ENCODE assay signal across 11 cellular contexts in the genomic region with DNA sequence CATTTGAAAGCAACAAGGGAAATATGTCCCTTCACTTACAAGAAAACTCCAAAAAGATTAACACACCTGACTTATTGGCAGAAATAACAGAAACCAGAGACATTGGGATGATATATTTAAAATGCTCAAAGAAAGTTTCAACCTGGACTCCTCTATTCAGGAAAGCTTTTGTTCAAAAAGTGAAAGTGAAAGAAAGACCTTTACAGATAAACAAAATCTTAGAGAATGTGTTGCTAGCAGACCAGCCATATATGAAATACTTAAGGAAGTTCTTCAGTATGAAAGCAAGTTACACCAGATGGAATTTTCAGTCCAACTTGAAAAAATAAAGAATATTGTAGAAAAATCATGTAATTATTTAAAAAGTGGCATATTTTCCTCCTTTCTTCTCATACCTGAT.
A peak's percentile ranks its signal among the peaks of the same experiment; 100 is the strongest.
DNase-seq lines count a peak whose midpoint lies in the region; ATAC-seq, FAIRE-seq and TF ChIP-seq lines count a peak whose summit lies in the region.
"Had no signal": no experiment of that assay in that cellular context is flagged by ENCODE, and none has a peak within 500 bp of the region (broad histone marks: within the 10 kb centered on the region; RNA-seq: fewer than 3 reads in every experiment).

No MANE protein-coding gene starts in this region.

- peak overlapping the region; percentile 88 for H3K4me3 Mint-ChIP-seq in HFFc6

- no peaks in the 10 kb centered on the region; the same call in 1 of the 2 replicates for H3K27me3 Mint-ChIP-seq in HFFc6 (ENCODE audit: insufficient read depth)

- 0 out of 2 replicates have a peak overlapping the region, but pooled peaks have one; percentile 20 for H3K27ac ChIP-seq in SJSA1
- H3K27ac ChIP-seq: colonic mucosa, pancreas had no signal

- TF ChIP-seq CTCF in HFFc6 (IDR thresholded peaks at IDR 0.05): no peak
- no peak for TF ChIP-seq CTCF in foreskin fibroblast (IDR thresholded peaks at IDR 0.05; ENCODE audit: low read depth, low read length)

- H3K9me3 Mint-ChIP-seq in HFFc6: peaks cover 21% of the 10 kb centered on the region

- no peaks in the 10 kb centered on the region for H3K36me3 ChIP-seq in SJSA1
- H3K36me3 ChIP-seq: colonic mucosa, pancreas had no signal

- peak; percentile 35 for DNase-seq in ELR (ENCODE audit: low read depth)
- no peak for DNase-seq in HFFc6
- peak in 1 of 2 experiments; percentile 15 for DNase-seq in SJSA1 (ENCODE audit: low read depth in 1 of 2, low spot score in 2 of 2)
- DNase-seq in left lobe of liver (ENCODE audit: low spot score): no peak
- DNase-seq in mucosa of gallbladder (ENCODE audit: low spot score): no peak
- no peak for DNase-seq in GM19239 (ENCODE audit: insufficient read length, low spot score)
- no peak for DNase-seq in foreskin fibroblast
- DNase-seq in NCI-H1930 (lab: John Stamatoyannopoulos, UW): no peak
- DNase-seq: colonic mucosa, NCI-H1436 treated with DMSO at 0.1 percent for 48 hours, pancreas had no signal

- peaks cover under 1% of the 10 kb centered on the region; the same call in 1 of the 2 replicates for H3K9me3 ChIP-seq in SJSA1 (replicated peaks)
- H3K9me3 ChIP-seq: colonic mucosa, pancreas had no signal

- no peak for FAIRE-seq in GM19239 (lab: Jason Lieb, UNC)

- no peak overlapping the region; the same call in 1 of the 2 replicates for H3K4me3 ChIP-seq in SJSA1
- no peak overlapping the region for H3K4me3 ChIP-seq in foreskin fibroblast (ENCODE audit: low read depth in 1 of 2, low read length in 2 of 2)
- H3K4me3 ChIP-seq: colonic mucosa, pancreas had no signal

- no peaks in the 10 kb centered on the region for H3K27me3 ChIP-seq in SJSA1 (replicated peaks)
- H3K27me3 ChIP-seq: colonic mucosa, pancreas had no signal

- peaks cover 5% of the 10 kb centered on the region for H3K4me1 ChIP-seq in SJSA1 (replicated peaks)
- H3K4me1 ChIP-seq: colonic mucosa, pancreas had no signal

- peaks cover 18% of the 10 kb centered on the region; the same call in 1 of the 2 replicates for H3K36me3 Mint-ChIP-seq in HFFc6 (ENCODE audit: low read depth)

- peaks cover 19% of the 10 kb centered on the region for H3K4me1 Mint-ChIP-seq in HFFc6 (ENCODE audit: low read depth)

- peak overlapping the region; percentile 81 for H3K27ac Mint-ChIP-seq in HFFc6

- ATAC-seq in left lobe of liver: peak; percentile 67
